22 cellular contexts compared by ENCODE assay signal in the genomic region with DNA sequence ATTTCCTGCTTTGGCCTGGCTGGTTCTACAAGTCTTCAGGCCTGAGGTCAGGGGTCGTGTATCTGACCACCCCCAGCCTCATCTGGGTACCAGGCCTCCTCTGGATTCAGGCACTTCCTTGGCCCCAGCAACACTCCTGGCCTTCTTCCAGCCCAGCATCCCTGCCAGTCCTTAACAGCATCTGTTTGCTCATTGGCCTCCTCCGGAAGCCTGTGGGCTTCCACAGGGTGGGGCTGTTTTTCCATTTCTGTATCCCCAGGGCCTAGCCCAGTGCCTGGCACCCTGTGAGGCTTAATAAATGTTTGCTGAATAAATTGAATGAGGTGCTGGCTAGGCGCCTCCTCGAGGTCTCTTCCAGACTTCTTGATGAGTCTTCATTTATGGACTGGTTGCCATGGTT. TPM values are rescaled to one million over a fixed set of nuclear protein-coding genes. Genes with fewer than 3 reads are reported as not detected.
DNase-seq lines count a peak whose midpoint lies in the region; ATAC-seq and TF ChIP-seq lines count a peak whose summit lies in the region.
"Had no signal": no experiment of that assay in that cellular context is flagged by ENCODE, and none has a peak within 500 bp of the region (broad histone marks: within the 10 kb centered on the region; RNA-seq: fewer than 3 reads in every experiment).

No MANE protein-coding gene starts in this region.

- TF ChIP-seq POLR2A in spleen (IDR thresholded peaks at IDR 0.05), result no peak

- H3K9me3 ChIP-seq in spleen, result no peaks in the 10 kb centered on the region
- H3K9me3 ChIP-seq: BLaER1 treated with 17β-estradiol and CSF1 and Interleukin-3, amounts not matched to agents 10 nM and 100 nM; heart right ventricle; thyroid gland had no signal

- H3K27ac ChIP-seq in spleen, result no peak overlapping the region
- H3K27ac ChIP-seq: BLaER1 treated with 17β-estradiol and CSF1 and Interleukin-3, amounts not matched to agents 10 nM and 100 nM; heart right ventricle; thyroid gland had no signal

- H3K4me3 ChIP-seq in spleen, result no peak overlapping the region
- H3K4me3 ChIP-seq: BLaER1 treated with 17β-estradiol and CSF1 and Interleukin-3, amounts not matched to agents 10 nM and 100 nM; heart right ventricle; thyroid gland had no signal

- no peaks in the 10 kb centered on the region for H3K36me3 ChIP-seq in spleen
- H3K36me3 ChIP-seq: BLaER1 treated with 17β-estradiol and CSF1 and Interleukin-3, amounts not matched to agents 10 nM and 100 nM; heart right ventricle; thyroid gland had no signal

- no peak for TF ChIP-seq CTCF in spleen (IDR thresholded peaks at IDR 0.05 in 8 of 11, conservative IDR thresholded peaks at IDR 0.05 in 3 of 11)

- 69 to 82% (median 77%) methylated on average over 4 of the region's 4 CpGs for WGBS in spleen, 5 donors

- no peaks in the 10 kb centered on the region for H3K4me1 ChIP-seq in spleen
- H3K4me1 ChIP-seq: BLaER1 treated with 17β-estradiol and CSF1 and Interleukin-3, amounts not matched to agents 10 nM and 100 nM had no signal

- no peaks in the 10 kb centered on the region for H3K27me3 ChIP-seq in spleen (replicated peaks in 1 of 7)
- H3K27me3 ChIP-seq: BLaER1 treated with 17β-estradiol and CSF1 and Interleukin-3, amounts not matched to agents 10 nM and 100 nM; heart right ventricle; thyroid gland had no signal

- intact Hi-C loops in left colon (cut with DNase I, micrococcal nuclease) (no loop called here), spleen (cut with DNase I; ENCODE audit: low total_unique reads) (no loop called here)

- DNase-seq in Ammon's horn (ENCODE audit: low spot score) (peak; percentile 31), ELF-1 (ENCODE audit: low read depth, low spot score) (peak; percentile 35), NCI-H446 treated with DMSO at 0.1 percent for 48 hours (lab: John Stamatoyannopoulos, UW) (peak; percentile 36), left colon (peak; percentile 50 to 51), spleen (no peak), cerebellar cortex (ENCODE audit: low spot score) (no peak)
- no peak for DNase-seq in activated T-cell treated with anti-CD3 and anti-CD28 coated beads, Interleukin-2, amount 50 U/mL, for 1 hour
- DNase-seq: activated CD4-positive, alpha-beta T cell treated with anti-CD3 and anti-CD28 coated beads for 36 hours; activated naive CD4-positive, alpha-beta T cell treated with anti-CD3 and anti-CD28 coated beads, Interleukin-2, amount 50 U/mL, for 16 hours; activated T-cell treated with anti-CD3 and anti-CD28 coated beads for 4 hours; dermis blood vessel endothelial cell; heart right ventricle; IMR-90; kidney; NCI-H1048; occipital lobe; stimulated activated CD4-positive, alpha-beta T cell treated with anti-CD3 and anti-CD28 coated beads, Interleukin-4, amount 100 ng/mL, for 24 hours; thyroid gland had no signal

- ATAC-seq in left colon, result peak; percentile 13
- no peak for ATAC-seq in GM21515 (IDR thresholded peaks at IDR 0.05; ENCODE audit: unreplicated experiment)
- ATAC-seq: activated CD4-positive, alpha-beta T cell treated with anti-CD3 and anti-CD28 coated beads for 36 hours; heart right ventricle; Right ventricle myocardium inferior had no signal

RNA-seq across cellular contexts. Expression of a gene that starts 21.5 kb away (rescaled TPM):
- total RNA-seq in left colon, result 1 to 10 TPM in 1 of 2 donors, under 1 TPM in 1; 0.76 to 2.1 TPM
- total RNA-seq in spleen, result not detected
- under 1 TPM in 1 of 3 donors, not detected in 2; 0.16 TPM for polyA plus RNA-seq in spleen
- total RNA-seq: activated CD4-positive, alpha-beta T cell treated with anti-CD3 and anti-CD28 coated beads for 36 hours; dermis blood vessel endothelial cell; IMR-90; T-helper 2 cell treated with Interferon-gamma antibody and Interleukin-4, amounts not matched to agents 100 ng/mL and 5 ng/mL, for 36 hours had no signal

RNA-seq across cellular contexts. Expression of a gene that starts 43.4 kb away (rescaled TPM):
- total RNA-seq in left colon (10 to 100 TPM; 45.4 to 49.2 TPM), spleen (100 to 1,000 TPM in 2 of 7 donors, 10 to 100 TPM in 5; 36.2 to 104 (median 78.0) TPM)
- 10 to 100 TPM; 16.2 to 31.4 (median 18.4) TPM for polyA plus RNA-seq in spleen

RNA-seq across cellular contexts. Expression of a gene that starts 59.2 kb away (rescaled TPM):
- total RNA-seq in left colon (1 to 10 TPM; 1.8 to 4.7 TPM), spleen (10 to 100 TPM; 33.1 to 49.0 (median 42.3) TPM)
- polyA plus RNA-seq in spleen, result 10 to 100 TPM; 27.8 to 34.2 (median 34.0) TPM
- total RNA-seq: IMR-90 had no signal

Comparison
In these comparisons a context has a peak if more than half of its experiments do, and no peak if none do; other contexts are left out.
1. DNase-seq: peak in Ammon's horn (single experiment), ELF-1 (single experiment), NCI-H446 treated with DMSO at 0.1 percent for 48 hours (single experiment) and left colon (2 of 2); none in activated T-cell treated with anti-CD3 and anti-CD28 coated beads, Interleukin-2, amount 50 U/mL, for 1 hour (single experiment), spleen (single experiment) and cerebellar cortex (single experiment).
2. RNA of a gene that starts 59.2 kb away (total RNA-seq): 33.1 to 49.0 TPM in spleen; 1.8 to 4.7 TPM in left colon; every median in the first group is over 4 times any median in the second.